In genomic region chr7:92837214-92837749, GRCh38 we compare ENCODE assay signal across 1 cellular context.
TF ChIP-seq lines count a peak whose summit lies in the region.

No MANE protein-coding gene starts in this region.

TF ChIP-seq in IMR-90, 13 proteins besides CTCF, POLR2A, EP300 and RAD21 (continued from another document):
- no peak for TF ChIP-seq CHD1 (IDR thresholded peaks at IDR 0.05; ENCODE audit: low read depth, low read length)
- no peak for TF ChIP-seq RCOR1 (IDR thresholded peaks at IDR 0.05; ENCODE audit: insufficient replicate concordance, low read length)
- TF ChIP-seq ELK1 (IDR thresholded peaks at IDR 0.05; ENCODE audit: borderline replicate concordance, low read depth, low read length) = no peak
- no peak for TF ChIP-seq RFX5 (IDR thresholded peaks at IDR 0.05; ENCODE audit: low read depth, low read length)
- TF ChIP-seq SMC3 (IDR thresholded peaks at IDR 0.05; ENCODE audit: low read depth, low read length) = no peak
- TF ChIP-seq NFE2L2 (IDR thresholded peaks at IDR 0.05; ENCODE audit: low read depth, low read length) = no peak
- TF ChIP-seq MAZ (IDR thresholded peaks at IDR 0.05; ENCODE audit: borderline replicate concordance, low read depth, low read length) = no peak
- TF ChIP-seq CEBPB (IDR thresholded peaks at IDR 0.05; ENCODE audit: low read depth, low read length) = no peak
- TF ChIP-seq MAFK (IDR thresholded peaks at IDR 0.05; ENCODE audit: low read depth, low read length) = no peak
- TF ChIP-seq MXI1 (IDR thresholded peaks at IDR 0.05; ENCODE audit: borderline replicate concordance, low read depth, low read length) = no peak
- TF ChIP-seq BHLHE40 (IDR thresholded peaks at IDR 0.05; ENCODE audit: low read depth, low read length) = no peak
- no peak for TF ChIP-seq USF2 (IDR thresholded peaks at IDR 0.05; ENCODE audit: low read depth, low read length)
